In the genomic region with DNA sequence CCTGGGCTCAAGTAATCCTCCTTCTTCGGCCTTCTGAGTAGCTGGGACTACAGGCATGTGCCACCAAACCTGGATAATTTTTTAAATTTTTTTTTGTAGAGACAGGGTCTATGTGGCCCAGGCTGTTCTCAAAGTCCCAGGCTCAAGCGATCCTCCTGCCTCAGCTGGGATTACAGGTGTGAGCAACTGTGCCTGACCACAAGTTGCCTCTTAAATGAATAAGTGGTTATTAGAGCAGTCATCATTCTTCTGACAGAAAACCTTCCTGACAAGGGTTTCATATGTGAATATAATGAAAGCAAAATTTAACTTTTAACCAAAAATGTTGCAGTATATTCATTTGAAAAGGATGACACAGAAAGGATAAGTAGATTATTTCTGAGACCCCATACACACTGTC, we compare ENCODE assay signal across 18 cellular contexts.
DNase-seq lines count a peak whose midpoint lies in the region; ATAC-seq and TF ChIP-seq lines count a peak whose summit lies in the region.
"Had no signal": no experiment of that assay in that cellular context is flagged by ENCODE, and none has a peak within 500 bp of the region (broad histone marks: within the 10 kb centered on the region; RNA-seq: fewer than 3 reads in every experiment).

No MANE protein-coding gene starts in this region.

- no peaks in the 10 kb centered on the region for H3F3A ChIP-seq in neural progenitor cell (ENCODE audit: low read depth)

- no peak overlapping the region for H2AFZ ChIP-seq in neural progenitor cell (replicated peaks)

- intact Hi-C loops in right cardiac atrium (cut with DNase I) = no loop called here

- H4K20me1 ChIP-seq in neural progenitor cell (ENCODE audit: low read depth) = no peaks in the 10 kb centered on the region

- DNase-seq in stimulated activated CD4-positive, alpha-beta T cell treated with anti-CD3 and anti-CD28 coated beads, Interleukin-4, amount 100 ng/mL, for 1 hour = no peak
- DNase-seq in right cardiac atrium = no peak
- no peak for DNase-seq in neural progenitor cell (ENCODE audit: low spot score)
- no peak for DNase-seq in DMS53 (lab: John Stamatoyannopoulos, UW)
- DNase-seq: activated CD4-positive, alpha-beta T cell treated with anti-CD3 and anti-CD28 coated beads, Interleukin-2, amount 10 ng/mL, durations not matched to agents 24 days and 14 days; activated naive CD4-positive, alpha-beta T cell; CD4-positive, alpha-beta T cell; mesendoderm; NCI-H69; SK-N-SH; stimulated activated naive B cell treated with anti-CD40 and anti-IgM and Interleukin-4, amounts not matched to agents 10 μg/mL and 1 μg/mL and 100 μg/mL, for 72 hours had no signal

- H3K9me3 ChIP-seq in right cardiac atrium (ENCODE audit: control insufficient read depth, low read length) (no peaks in the 10 kb centered on the region), neural progenitor cell (ENCODE audit: low read depth) (no peaks in the 10 kb centered on the region)
- H3K9me3 ChIP-seq: SK-N-SH had no signal

- H3K36me3 ChIP-seq in neural progenitor cell = no peaks in the 10 kb centered on the region

- H3K27me3 ChIP-seq in right cardiac atrium (ENCODE audit: control insufficient read depth, insufficient read depth) (no peaks in the 10 kb centered on the region), neural progenitor cell (no peaks in the 10 kb centered on the region)

- no peak for TF ChIP-seq CTCF in neural progenitor cell (IDR thresholded peaks at IDR 0.05)

- H3K4me1 Mint-ChIP-seq in neural progenitor cell = peaks cover 11% of the 10 kb centered on the region
- H3K4me1 Mint-ChIP-seq: activated CD4-positive, alpha-beta T cell treated with anti-CD3 and anti-CD28 coated beads, Interleukin-2, amount 10 ng/mL, durations not matched to agents 24 days and 14 days; central memory CD8-positive, alpha-beta T cell; stimulated activated naive B cell treated with anti-CD40 and anti-IgM and Interleukin-4, amounts not matched to agents 10 μg/mL and 1 μg/mL and 100 μg/mL, for 72 hours had no signal

- H3K79me2 ChIP-seq in neural progenitor cell (ENCODE audit: low read depth) = no peaks in the 10 kb centered on the region

- no peak overlapping the region for H3K4me3 Mint-ChIP-seq in neural progenitor cell
- H3K4me3 Mint-ChIP-seq: activated CD4-positive, alpha-beta T cell treated with anti-CD3 and anti-CD28 coated beads, Interleukin-2, amount 10 ng/mL, durations not matched to agents 24 days and 14 days; CD4-positive, alpha-beta T cell; central memory CD8-positive, alpha-beta T cell; stimulated activated naive B cell treated with anti-CD40 and anti-IgM and Interleukin-4, amounts not matched to agents 10 μg/mL and 1 μg/mL and 100 μg/mL, for 72 hours had no signal

- H3K4me2 ChIP-seq in neural progenitor cell = no peak overlapping the region
- H3K4me2 ChIP-seq: SK-N-SH had no signal

- H3K4me1 ChIP-seq in right cardiac atrium (ENCODE audit: control insufficient read depth, insufficient read depth, low read length) = no peaks in the 10 kb centered on the region
- no peaks in the 10 kb centered on the region for H3K4me1 ChIP-seq in neural progenitor cell

- peak; percentile 88 for ATAC-seq in GM18870 (IDR thresholded peaks at IDR 0.05; ENCODE audit: unreplicated experiment)
- peak; percentile 93 for ATAC-seq in GM21447 (IDR thresholded peaks at IDR 0.05; ENCODE audit: unreplicated experiment)
- ATAC-seq in HG02981 (IDR thresholded peaks at IDR 0.05; ENCODE audit: unreplicated experiment) = peak; percentile 95
- peak; percentile 81 for ATAC-seq in HG03571 (IDR thresholded peaks at IDR 0.05; ENCODE audit: unreplicated experiment)
- no peak for ATAC-seq in right cardiac atrium
- ATAC-seq: esophagus mucosa; stimulated activated naive B cell treated with anti-CD40 and anti-IgM and Interleukin-4, amounts not matched to agents 10 μg/mL and 1 μg/mL and 100 μg/mL, for 72 hours had no signal

- no peaks in the 10 kb centered on the region for H3K27me3 Mint-ChIP-seq in neural progenitor cell (ENCODE audit: insufficient read depth, low read depth)
- H3K27me3 Mint-ChIP-seq: activated CD4-positive, alpha-beta T cell treated with anti-CD3 and anti-CD28 coated beads, Interleukin-2, amount 10 ng/mL, durations not matched to agents 24 days and 14 days; CD4-positive, alpha-beta T cell; central memory CD8-positive, alpha-beta T cell; stimulated activated naive B cell treated with anti-CD40 and anti-IgM and Interleukin-4, amounts not matched to agents 10 μg/mL and 1 μg/mL and 100 μg/mL, for 72 hours had no signal

- H3K27ac Mint-ChIP-seq in neural progenitor cell = no peak overlapping the region
- H3K27ac Mint-ChIP-seq: activated CD4-positive, alpha-beta T cell treated with anti-CD3 and anti-CD28 coated beads, Interleukin-2, amount 10 ng/mL, durations not matched to agents 24 days and 14 days; CD4-positive, alpha-beta T cell; progenitor cell of endocrine pancreas; stimulated activated naive B cell treated with anti-CD40 and anti-IgM and Interleukin-4, amounts not matched to agents 10 μg/mL and 1 μg/mL and 100 μg/mL, for 72 hours had no signal

- WGBS in right cardiac atrium = 83% methylated on average over 2 of the region's 2 CpGs

- H3K36me3 Mint-ChIP-seq in neural progenitor cell = no peaks in the 10 kb centered on the region
- H3K36me3 Mint-ChIP-seq: stimulated activated naive B cell treated with anti-CD40 and anti-IgM and Interleukin-4, amounts not matched to agents 10 μg/mL and 1 μg/mL and 100 μg/mL, for 72 hours had no signal

- H3K4me3 ChIP-seq in right cardiac atrium (ENCODE audit: low read length) = no peak overlapping the region
- no peak overlapping the region for H3K4me3 ChIP-seq in neural progenitor cell

- H3K27ac ChIP-seq in right cardiac atrium (ENCODE audit: low read length) = no peak overlapping the region
- H3K27ac ChIP-seq in neural progenitor cell = no peak overlapping the region

- H3K9ac ChIP-seq in neural progenitor cell = no peak overlapping the region
- H3K9ac ChIP-seq: SK-N-SH had no signal

- H3K9me3 Mint-ChIP-seq in neural progenitor cell = no peaks in the 10 kb centered on the region
- H3K9me3 Mint-ChIP-seq: activated CD4-positive, alpha-beta T cell treated with anti-CD3 and anti-CD28 coated beads, Interleukin-2, amount 10 ng/mL, durations not matched to agents 24 days and 14 days; CD4-positive, alpha-beta T cell; central memory CD8-positive, alpha-beta T cell had no signal

Comparison
In these comparisons a context has a peak if more than half of its experiments do, and no peak if none do; other contexts are left out.
1. ATAC-seq: peak in GM18870 (single experiment), GM21447 (single experiment), HG02981 (single experiment) and HG03571 (single experiment); none in right cardiac atrium (0 of 2).